Comparison of ENCODE assay signal across 31 cellular contexts in the genomic region with DNA sequence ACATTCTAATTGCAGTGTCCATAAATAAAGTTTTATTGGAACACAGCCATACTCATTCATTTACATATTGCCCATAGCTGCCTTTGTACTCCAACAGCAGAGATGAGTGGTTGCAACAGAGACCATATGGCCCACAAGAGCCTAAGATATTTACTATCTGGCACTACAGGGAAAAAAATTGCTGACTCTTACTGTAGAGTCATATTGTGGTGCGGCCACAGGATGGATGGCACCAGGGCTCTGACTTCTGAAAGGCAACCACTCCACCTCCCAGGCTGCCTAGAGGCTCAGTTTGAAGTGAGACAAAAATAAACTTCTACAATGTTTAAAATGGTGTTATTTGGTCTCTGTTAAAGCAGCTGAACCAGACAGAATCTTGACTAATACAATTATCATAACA.
"Had no signal": no experiment of that assay in that cellular context is flagged by ENCODE, and none has a peak within 500 bp of the region (broad histone marks: within the 10 kb centered on the region; RNA-seq: fewer than 3 reads in every experiment).

No MANE protein-coding gene starts in this region.

- ATAC-seq: activated CD4-positive, CD25-positive, alpha-beta regulatory T cell treated with anti-CD3 and anti-CD28 coated beads, Interleukin-2, amount 50 U/mL, for 24 hours; activated CD8-positive, alpha-beta T cell treated with anti-CD3 and anti-CD28 coated beads for 36 hours; activated naive CD8-positive, alpha-beta T cell treated with anti-CD3 and anti-CD28 coated beads, Interleukin-2, amount 50 U/mL, for 24 hours; activated T-cell treated with anti-CD3 and anti-CD28 coated beads, Interleukin-2, amount 50 U/mL, for 4 hours; activated T-helper 17 cell treated with anti-CD3 and anti-CD28 coated beads, Interleukin-2, amount 50 U/mL, for 72 hours; body of pancreas; foreskin keratinocyte; gastrocnemius medialis; heart left ventricle; T-helper 17 cell had no signal

- H3K27ac Mint-ChIP-seq: activated B cell treated with CpG ODN at 0.5 μM for 24 hours; activated CD8-positive, alpha-beta T cell treated with anti-CD3 and anti-CD28 coated beads for 36 hours; activated naive CD4-positive, alpha-beta T cell treated with anti-CD3 and anti-CD28 coated beads for 36 hours; activated naive CD4-positive, alpha-beta T cell treated with anti-CD3 and anti-CD28 coated beads, Interleukin-2, amount 50 U/mL, for 24 hours; activated naive CD8-positive, alpha-beta T cell treated with anti-CD3 and anti-CD28 coated beads for 36 hours; activated naive CD8-positive, alpha-beta T cell treated with anti-CD3 and anti-CD28 coated beads, Interleukin-2, amount 50 U/mL, for 24 hours; activated T-helper 17 cell treated with anti-CD3 and anti-CD28 coated beads, Interleukin-2, amount 50 U/mL, for 72 hours; endodermal cell; T-helper 17 cell; T-helper 2 cell treated with Interferon-gamma antibody and Interleukin-4, amounts not matched to agents 5 μg/mL and 100 μg/mL, for 36 hours had no signal

- H3K36me3 ChIP-seq: adrenal gland, esophagus muscularis mucosa, gastrocnemius medialis, heart left ventricle, WERI-Rb-1 had no signal

- H3K9me3 Mint-ChIP-seq: activated B cell treated with CpG ODN at 0.5 μM for 24 hours; activated CD8-positive, alpha-beta T cell treated with anti-CD3 and anti-CD28 coated beads for 36 hours; activated naive CD4-positive, alpha-beta T cell treated with anti-CD3 and anti-CD28 coated beads for 36 hours; activated naive CD4-positive, alpha-beta T cell treated with anti-CD3 and anti-CD28 coated beads, Interleukin-2, amount 50 U/mL, for 24 hours; activated naive CD8-positive, alpha-beta T cell treated with anti-CD3 and anti-CD28 coated beads for 36 hours; activated naive CD8-positive, alpha-beta T cell treated with anti-CD3 and anti-CD28 coated beads, Interleukin-2, amount 50 U/mL, for 24 hours; activated T-cell treated with anti-CD3 and anti-CD28 coated beads, Interleukin-2, amount 50 U/mL, for 4 hours; activated T-helper 17 cell treated with anti-CD3 and anti-CD28 coated beads, Interleukin-2, amount 50 U/mL, for 72 hours; T-helper 2 cell treated with Interferon-gamma antibody and Interleukin-4, amounts not matched to agents 5 μg/mL and 100 μg/mL, for 36 hours had no signal

- H3K9me3 ChIP-seq: adrenal gland, body of pancreas, esophagus muscularis mucosa, gastrocnemius medialis, heart left ventricle had no signal

- H3K36me3 Mint-ChIP-seq: activated naive CD4-positive, alpha-beta T cell treated with anti-CD3 and anti-CD28 coated beads, Interleukin-2, amount 50 U/mL, for 24 hours; activated naive CD8-positive, alpha-beta T cell treated with anti-CD3 and anti-CD28 coated beads for 36 hours had no signal

- H3K4me1 Mint-ChIP-seq: activated B cell treated with CpG ODN at 0.5 μM for 24 hours; activated naive CD4-positive, alpha-beta T cell treated with anti-CD3 and anti-CD28 coated beads, Interleukin-2, amount 50 U/mL, for 24 hours; activated naive CD8-positive, alpha-beta T cell treated with anti-CD3 and anti-CD28 coated beads for 36 hours; activated naive CD8-positive, alpha-beta T cell treated with anti-CD3 and anti-CD28 coated beads, Interleukin-2, amount 50 U/mL, for 24 hours; activated T-helper 17 cell treated with anti-CD3 and anti-CD28 coated beads, Interleukin-2, amount 50 U/mL, for 72 hours; endodermal cell; T-helper 17 cell had no signal

- H3K27me3 Mint-ChIP-seq: activated B cell treated with CpG ODN at 0.5 μM for 24 hours; activated CD8-positive, alpha-beta T cell treated with anti-CD3 and anti-CD28 coated beads for 36 hours; activated naive CD4-positive, alpha-beta T cell treated with anti-CD3 and anti-CD28 coated beads, Interleukin-2, amount 50 U/mL, for 24 hours; activated naive CD8-positive, alpha-beta T cell treated with anti-CD3 and anti-CD28 coated beads for 36 hours; activated naive CD8-positive, alpha-beta T cell treated with anti-CD3 and anti-CD28 coated beads, Interleukin-2, amount 50 U/mL, for 24 hours had no signal

- DNase-seq: activated B cell treated with CpG ODN at 0.5 μM for 24 hours; activated CD4-positive, alpha-beta T cell treated with anti-CD3 and anti-CD28 coated beads, Interleukin-2, amount 50 U/mL, for 1 hour; activated CD4-positive, alpha-beta T cell treated with anti-CD3 and anti-CD28 coated beads, Interleukin-2, amount 50 U/mL, for 48 hours; activated CD8-positive, alpha-beta memory T cell treated with anti-CD3 and anti-CD28 coated beads for 24 hours; activated CD8-positive, alpha-beta T cell treated with anti-CD3 and anti-CD28 coated beads for 36 hours; activated effector memory CD4-positive, alpha-beta T cell treated with Interleukin-2 at 50 U/mL for 16 hours; activated naive CD8-positive, alpha-beta T cell treated with anti-CD3 and anti-CD28 coated beads for 36 hours; activated naive CD8-positive, alpha-beta T cell treated with anti-CD3 and anti-CD28 coated beads, Interleukin-2, amount 50 U/mL, for 24 hours; activated T-cell treated with anti-CD3 and anti-CD28 coated beads, Interleukin-2, amount 50 U/mL, for 4 hours; adrenal gland; amygdala; aorta; body of pancreas; caudate nucleus; dorsolateral prefrontal cortex; effector memory CD4-positive, alpha-beta T cell; endodermal cell; erythroblast; foreskin keratinocyte; gastrocnemius medialis; glutamatergic neuron; heart left ventricle; T-helper 17 cell; T1000; WERI-Rb-1 had no signal

- H3K4me1 ChIP-seq: adrenal gland, body of pancreas, esophagus muscularis mucosa, foreskin keratinocyte, gastrocnemius medialis, heart left ventricle had no signal

- H3K27ac ChIP-seq: adrenal gland, body of pancreas, dorsolateral prefrontal cortex, esophagus muscularis mucosa, foreskin keratinocyte, gastrocnemius medialis, heart left ventricle, WERI-Rb-1 had no signal

- H3K4me3 ChIP-seq: adrenal gland, body of pancreas, dorsolateral prefrontal cortex, esophagus muscularis mucosa, gastrocnemius medialis, heart left ventricle had no signal

- H3K4me3 Mint-ChIP-seq: activated B cell treated with CpG ODN at 0.5 μM for 24 hours; activated CD8-positive, alpha-beta T cell treated with anti-CD3 and anti-CD28 coated beads for 36 hours; activated naive CD4-positive, alpha-beta T cell treated with anti-CD3 and anti-CD28 coated beads for 36 hours; activated naive CD4-positive, alpha-beta T cell treated with anti-CD3 and anti-CD28 coated beads, Interleukin-2, amount 50 U/mL, for 24 hours; activated naive CD8-positive, alpha-beta T cell treated with anti-CD3 and anti-CD28 coated beads for 36 hours; activated naive CD8-positive, alpha-beta T cell treated with anti-CD3 and anti-CD28 coated beads, Interleukin-2, amount 50 U/mL, for 24 hours; activated T-cell treated with anti-CD3 and anti-CD28 coated beads, Interleukin-2, amount 50 U/mL, for 4 hours; activated T-helper 17 cell treated with anti-CD3 and anti-CD28 coated beads, Interleukin-2, amount 50 U/mL, for 72 hours; endodermal cell; T-helper 17 cell; T-helper 2 cell treated with Interferon-gamma antibody and Interleukin-4, amounts not matched to agents 5 μg/mL and 100 μg/mL, for 36 hours had no signal

- H3K27me3 ChIP-seq: adrenal gland, body of pancreas, dorsolateral prefrontal cortex, esophagus muscularis mucosa, foreskin keratinocyte, gastrocnemius medialis, heart left ventricle had no signal
